In genomic region chr13:66375756-66376155, GRCh38 we compare ENCODE assay signal across 17 cellular contexts.
"Had no signal": no experiment of that assay in that cellular context is flagged by ENCODE, and none has a peak within 500 bp of the region (broad histone marks: within the 10 kb centered on the region; RNA-seq: fewer than 3 reads in every experiment).

No MANE protein-coding gene starts in this region.

- H3K9me3 Mint-ChIP-seq: naive B cell had no signal

- H3K9ac ChIP-seq: parathyroid adenoma had no signal

- H3K36me3 ChIP-seq: cardiac muscle cell, neutrophil, thyroid gland had no signal

- H3K36me3 Mint-ChIP-seq: activated CD4-positive, alpha-beta memory T cell treated with anti-CD3 and anti-CD28 coated beads for 36 hours; activated CD8-positive, alpha-beta memory T cell treated with anti-CD3 and anti-CD28 coated beads, Interleukin-2, amount 10 ng/mL, durations not matched to agents 7 days and 5 days; activated naive CD8-positive, alpha-beta T cell; naive B cell; T-cell had no signal

- ATAC-seq: activated CD4-positive, alpha-beta T cell treated with anti-CD3 and anti-CD28 coated beads for 36 hours; activated CD8-positive, alpha-beta memory T cell treated with anti-CD3 and anti-CD28 coated beads, Interleukin-2, amount 10 ng/mL, durations not matched to agents 7 days and 5 days; effector memory CD8-positive, alpha-beta T cell; mucosa of descending colon; T-cell; WTC11 had no signal

- H3K9me3 ChIP-seq: mucosa of descending colon, neutrophil, thyroid gland had no signal

- H3K27me3 Mint-ChIP-seq: activated CD4-positive, alpha-beta memory T cell treated with anti-CD3 and anti-CD28 coated beads for 36 hours; activated CD4-positive, alpha-beta T cell treated with anti-CD3 and anti-CD28 coated beads for 36 hours; activated CD8-positive, alpha-beta memory T cell treated with anti-CD3 and anti-CD28 coated beads, Interleukin-2, amount 10 ng/mL, durations not matched to agents 7 days and 5 days; activated naive CD8-positive, alpha-beta T cell; effector memory CD8-positive, alpha-beta T cell; naive B cell; T-cell had no signal

- H3K4me1 ChIP-seq: parathyroid adenoma, thyroid gland had no signal

- H3K27me3 ChIP-seq: cardiac muscle cell, neutrophil, thyroid gland had no signal

- H3K4me1 Mint-ChIP-seq: activated CD4-positive, alpha-beta T cell treated with anti-CD3 and anti-CD28 coated beads for 36 hours; activated CD8-positive, alpha-beta memory T cell treated with anti-CD3 and anti-CD28 coated beads, Interleukin-2, amount 10 ng/mL, durations not matched to agents 7 days and 5 days; naive B cell; T-cell had no signal

- H3K27ac Mint-ChIP-seq: activated CD4-positive, alpha-beta memory T cell treated with anti-CD3 and anti-CD28 coated beads for 36 hours; activated CD4-positive, alpha-beta T cell treated with anti-CD3 and anti-CD28 coated beads for 36 hours; activated CD8-positive, alpha-beta memory T cell treated with anti-CD3 and anti-CD28 coated beads, Interleukin-2, amount 10 ng/mL, durations not matched to agents 7 days and 5 days; activated naive CD8-positive, alpha-beta T cell; effector memory CD8-positive, alpha-beta T cell; naive B cell; T-cell; WTC11 had no signal

- H3K4me3 ChIP-seq: cardiac muscle cell, mucosa of descending colon, thyroid gland had no signal

- DNase-seq: activated CD4-positive, alpha-beta memory T cell treated with anti-CD3 and anti-CD28 coated beads for 36 hours; activated CD4-positive, alpha-beta T cell treated with anti-CD3 and anti-CD28 coated beads for 36 hours; activated CD8-positive, alpha-beta memory T cell treated with anti-CD3 and anti-CD28 coated beads, Interleukin-2, amount 10 ng/mL, durations not matched to agents 7 days and 5 days; amygdala; effector memory CD8-positive, alpha-beta T cell; mesenchymal stem cell; mucosa of descending colon; naive B cell; stimulated activated CD8-positive, alpha-beta memory T cell treated with anti-CD3 and anti-CD28 coated beads, Interleukin-4, amount 100 ng/mL, for 48 hours; stimulated activated naive CD4-positive, alpha-beta T cell treated with Interleukin-2 at 50 U/mL for 16 hours; T-cell; thyroid gland had no signal

- H3K27ac ChIP-seq: cardiac muscle cell, neutrophil, parathyroid adenoma, thyroid gland had no signal

- H3K4me3 Mint-ChIP-seq: activated CD4-positive, alpha-beta memory T cell treated with anti-CD3 and anti-CD28 coated beads for 36 hours; activated CD4-positive, alpha-beta T cell treated with anti-CD3 and anti-CD28 coated beads for 36 hours; activated CD8-positive, alpha-beta memory T cell treated with anti-CD3 and anti-CD28 coated beads, Interleukin-2, amount 10 ng/mL, durations not matched to agents 7 days and 5 days; activated naive CD8-positive, alpha-beta T cell; effector memory CD8-positive, alpha-beta T cell; naive B cell; T-cell; WTC11 had no signal
